ENCODE assay signal across 15 cellular contexts in genomic region chr9:129914051-129914450, GRCh38.
"Had no signal": no experiment of that assay in that cellular context is flagged by ENCODE, and none has a peak within 500 bp of the region (broad histone marks: within the 10 kb centered on the region; RNA-seq: fewer than 3 reads in every experiment).

No MANE protein-coding gene starts in this region.

- H3K27ac ChIP-seq: foreskin keratinocyte, skin epidermis, transverse colon had no signal

- H3K4me3 ChIP-seq: lung, skin epidermis, transverse colon had no signal

- H3K4me1 ChIP-seq: transverse colon had no signal

- H3K9me3 ChIP-seq: transverse colon had no signal

- H3K27me3 Mint-ChIP-seq: naive B cell had no signal

- H3K27ac Mint-ChIP-seq: T-helper 1 cell treated with Interleukin-12 subunit alpha and Interleukin-12 subunit beta and Interleukin-4 antibody, amounts not matched to agents 30 μg/mL and 1 μg/mL, for 36 hours had no signal

- DNase-seq: activated CD4-positive, CD25-positive, alpha-beta regulatory T cell; activated naive CD4-positive, alpha-beta T cell treated with anti-CD3 and anti-CD28 coated beads for 36 hours; activated T-cell treated with anti-CD3 and anti-CD28 coated beads, Interleukin-2, amount 50 U/mL, for 1 hour; aorta; foreskin keratinocyte; head of caudate nucleus; left colon; naive B cell; retina; SHP77; stimulated activated CD4-positive, alpha-beta T cell treated with anti-CD3 and anti-CD28 coated beads, Interleukin-4, amount 100 ng/mL, for 4 hours; transverse colon had no signal

- H3K4me3 Mint-ChIP-seq: activated naive CD4-positive, alpha-beta T cell treated with anti-CD3 and anti-CD28 coated beads for 36 hours; naive B cell; T-helper 1 cell treated with Interleukin-12 subunit alpha and Interleukin-12 subunit beta and Interleukin-4 antibody, amounts not matched to agents 30 μg/mL and 1 μg/mL, for 36 hours had no signal

- H3K9me3 Mint-ChIP-seq: activated naive CD4-positive, alpha-beta T cell treated with anti-CD3 and anti-CD28 coated beads for 36 hours; naive B cell; T-helper 1 cell treated with Interleukin-12 subunit alpha and Interleukin-12 subunit beta and Interleukin-4 antibody, amounts not matched to agents 30 μg/mL and 1 μg/mL, for 36 hours had no signal

- ATAC-seq: foreskin keratinocyte, left colon had no signal

- H3K27me3 ChIP-seq: foreskin keratinocyte, transverse colon had no signal
